Comparison of ENCODE assay signal across 1 cellular context in the genomic region with DNA sequence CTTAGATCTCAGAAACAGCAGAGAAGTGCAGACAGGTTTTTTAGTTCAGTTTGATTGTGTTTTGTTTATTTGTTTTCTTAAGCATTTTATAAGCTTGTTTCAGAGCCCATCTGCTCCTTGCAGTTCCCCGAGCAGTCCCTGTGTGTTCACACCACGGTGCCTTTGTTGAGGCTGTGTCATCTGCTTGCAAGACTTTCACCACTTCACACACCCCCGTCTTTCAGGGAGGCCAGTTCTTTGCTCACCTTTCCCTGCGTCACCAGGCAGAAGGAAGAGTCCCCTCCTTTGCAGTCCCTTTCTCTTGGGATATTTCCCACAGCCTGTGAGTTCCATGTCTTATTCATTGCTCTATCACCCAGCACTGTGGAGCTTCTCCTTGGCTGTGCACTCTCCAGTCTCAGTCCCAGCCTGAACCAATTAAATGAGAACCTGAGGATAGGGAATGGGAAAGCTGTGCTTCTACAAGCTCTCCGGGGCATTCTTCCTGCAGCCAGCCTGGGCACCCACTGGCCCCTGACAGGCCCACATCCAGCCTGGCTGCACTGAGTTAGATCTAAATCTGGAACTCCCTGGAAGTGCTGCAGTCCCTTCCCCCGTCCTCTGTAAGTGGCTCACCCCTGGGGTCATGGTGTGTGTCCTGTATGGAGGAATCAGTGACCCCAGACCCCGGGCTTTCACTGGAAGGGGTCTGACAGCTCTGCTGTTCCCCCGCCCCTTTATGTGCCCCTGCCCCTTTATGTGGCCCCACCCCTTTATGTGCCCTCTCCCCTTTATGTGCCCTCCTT.
TF ChIP-seq lines count a peak whose summit lies in the region.

No MANE protein-coding gene starts in this region.

TF ChIP-seq in WTC11, 78 proteins besides CTCF, POLR2A, EP300 and RAD21:
- no peak for TF ChIP-seq USF2 (CRISPR knock-in tag; IDR thresholded peaks at IDR 0.05)
- TF ChIP-seq FOXJ3 (CRISPR knock-in tag; IDR thresholded peaks at IDR 0.05; ENCODE audit: borderline replicate concordance) = no peak
- TF ChIP-seq CREB1 (CRISPR knock-in tag; IDR thresholded peaks at IDR 0.05) = no peak
- no peak for TF ChIP-seq ZNF416 (CRISPR knock-in tag; IDR thresholded peaks at IDR 0.05)
- TF ChIP-seq ZNF232 (CRISPR knock-in tag; IDR thresholded peaks at IDR 0.05) = no peak
- TF ChIP-seq CREM (CRISPR knock-in tag; IDR thresholded peaks at IDR 0.05) = no peak
- TF ChIP-seq E2F4 (CRISPR knock-in tag; IDR thresholded peaks at IDR 0.05; ENCODE audit: borderline replicate concordance, low read depth) = no peak
- no peak for TF ChIP-seq ZNF219 (CRISPR knock-in tag; IDR thresholded peaks at IDR 0.05; ENCODE audit: borderline replicate concordance)
- no peak for TF ChIP-seq CDX4 (CRISPR knock-in tag; IDR thresholded peaks at IDR 0.05; ENCODE audit: borderline replicate concordance)
- no peak for TF ChIP-seq TCF7 (CRISPR knock-in tag; IDR thresholded peaks at IDR 0.05; ENCODE audit: low read depth)
- TF ChIP-seq OVOL2 (CRISPR knock-in tag; IDR thresholded peaks at IDR 0.05; ENCODE audit: borderline replicate concordance) = no peak
